13 cellular contexts compared by ENCODE assay signal in the genomic region with DNA sequence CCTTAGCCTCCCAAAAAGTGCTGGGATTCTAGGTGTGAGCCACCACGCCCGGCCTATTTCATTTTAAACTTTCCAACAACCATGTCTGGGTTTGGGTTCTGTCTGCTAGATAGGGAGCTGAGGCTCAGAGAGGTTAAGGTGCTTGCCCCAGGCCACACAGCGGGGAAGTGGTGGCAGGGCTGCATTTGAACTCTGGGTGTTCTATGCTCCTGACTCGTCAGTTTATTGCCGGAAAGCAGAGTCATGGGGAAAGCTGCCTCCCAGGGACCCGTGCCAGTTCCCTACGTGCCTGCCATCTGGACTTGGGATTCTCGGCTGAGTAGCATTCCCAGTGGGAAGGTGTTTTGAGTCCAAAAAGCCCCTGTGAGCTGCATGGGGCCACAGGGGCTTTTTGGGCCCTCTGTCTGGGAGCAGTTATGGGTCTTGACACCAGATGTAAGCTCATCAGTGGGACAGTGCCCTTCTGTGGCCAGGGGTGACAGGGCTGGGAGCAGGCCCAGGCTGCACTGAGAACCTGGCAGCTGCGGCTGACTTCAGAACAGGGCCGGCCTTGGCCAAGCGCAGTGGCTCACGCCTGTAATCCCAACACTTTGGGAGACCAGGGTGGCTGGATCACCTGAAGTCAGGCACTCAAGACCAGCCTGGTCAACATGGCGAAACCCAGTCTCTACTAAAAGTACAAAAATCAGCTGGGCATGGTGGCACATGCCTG. TPM values are rescaled to one million over a fixed set of nuclear protein-coding genes. Genes with fewer than 3 reads are reported as not detected.
DNase-seq lines count a peak whose midpoint lies in the region; ATAC-seq, FAIRE-seq and TF ChIP-seq lines count a peak whose summit lies in the region.
"Had no signal": no experiment of that assay in that cellular context is flagged by ENCODE, and none has a peak within 500 bp of the region (broad histone marks: within the 10 kb centered on the region; RNA-seq: fewer than 3 reads in every experiment).

No MANE protein-coding gene starts in this region.

- no peak overlapping the region for H2AK5ac ChIP-seq in trophoblast cell (ENCODE audit: low read length)

- H4K12ac ChIP-seq in trophoblast cell (ENCODE audit: low read depth, low read length) = no peak overlapping the region

- no peak for FAIRE-seq in GM12892 (lab: Jason Lieb, UNC)

- no peaks in the 10 kb centered on the region for H3K79me1 ChIP-seq in trophoblast cell (ENCODE audit: low read length)

- ATAC-seq in effector memory CD8-positive, alpha-beta T cell (replicated peaks) = no peak
- no peak for ATAC-seq in HG02885 (IDR thresholded peaks at IDR 0.05; ENCODE audit: poor library complexity, unreplicated experiment)
- ATAC-seq: activated CD4-positive, CD25-positive, alpha-beta regulatory T cell treated with anti-CD3 and anti-CD28 coated beads, Interleukin-2, amount 50 U/mL, for 24 hours had no signal

- H3K9ac ChIP-seq in trophoblast cell (ENCODE audit: low read length) = no peak overlapping the region

- H3K9me3 ChIP-seq in trophoblast cell (ENCODE audit: insufficient read depth, low read depth, low read length) = peaks cover 2% of the 10 kb centered on the region

- intact Hi-C loops in cardiac septum (cut with DNase I) = no loop called here

- no peak overlapping the region for H3K4ac ChIP-seq in trophoblast cell (ENCODE audit: low read depth, low read length)

- no peaks in the 10 kb centered on the region for H3K27me3 ChIP-seq in trophoblast cell (ENCODE audit: insufficient read depth, low read length)
- H3K27me3 ChIP-seq: breast epithelium had no signal

- peaks cover 17 to 27% of the 10 kb centered on the region in 2 experiments for H3K36me3 ChIP-seq in trophoblast cell (ENCODE audit: control insufficient read depth in 1 of 2, insufficient read depth in 2 of 2, low read length in 2 of 2)
- H3K36me3 ChIP-seq: breast epithelium had no signal

- peak overlapping the region in 1 of 2 donors; percentile 38 for H3K27ac Mint-ChIP-seq in effector memory CD8-positive, alpha-beta T cell
- H3K27ac Mint-ChIP-seq: activated T-helper 1 cell treated with anti-CD3 and anti-CD28 coated beads, Interleukin-12 subunit alpha, Interleukin-12 subunit beta, Interleukin-2, Interleukin-4 antibody, amounts not matched to agents 30 ng/mL and 10 ng/mL and 1 ng/mL, durations not matched to agents 14 hours and 24 hours and 36 hours had no signal

- no peaks in the 10 kb centered on the region for H3K79me2 ChIP-seq in trophoblast cell (ENCODE audit: control insufficient read depth, insufficient read depth, low read length, poor library complexity)

- H3K4me2 ChIP-seq in trophoblast cell (ENCODE audit: low read length) = no peak overlapping the region

- no peak overlapping the region for H3K27ac ChIP-seq in trophoblast cell (ENCODE audit: low read depth, low read length)
- H3K27ac ChIP-seq: breast epithelium had no signal

- H3K4me3 ChIP-seq in trophoblast cell (ENCODE audit: low read depth, low read length) = no peak overlapping the region
- H3K4me3 ChIP-seq: breast epithelium had no signal

- peaks cover 8 to 11% of the 10 kb centered on the region in 2 donors for H3K4me1 Mint-ChIP-seq in effector memory CD8-positive, alpha-beta T cell (ENCODE audit: low read depth in 2 of 2)

- H3K4me3 Mint-ChIP-seq in effector memory CD8-positive, alpha-beta T cell = no peak overlapping the region
- H3K4me3 Mint-ChIP-seq: activated T-helper 1 cell treated with anti-CD3 and anti-CD28 coated beads, Interleukin-12 subunit alpha, Interleukin-12 subunit beta, Interleukin-2, Interleukin-4 antibody, amounts not matched to agents 30 ng/mL and 10 ng/mL and 1 ng/mL, durations not matched to agents 14 hours and 24 hours and 36 hours had no signal

- no peaks in the 10 kb centered on the region for H3K4me1 ChIP-seq in trophoblast cell (ENCODE audit: control insufficient read depth in 1 of 2, insufficient read depth in 2 of 2, low read length in 2 of 2)
- H3K4me1 ChIP-seq: breast epithelium had no signal

- peaks cover 25% of the 10 kb centered on the region for H3K36me3 Mint-ChIP-seq in effector memory CD8-positive, alpha-beta T cell (ENCODE audit: insufficient read depth)

- no peaks in the 10 kb centered on the region for H3K9me3 Mint-ChIP-seq in effector memory CD8-positive, alpha-beta T cell

- DNase-seq in DMS 273 treated with DMSO at 0.1 percent for 48 hours (lab: John Stamatoyannopoulos, UW) (peak; percentile 50), NCI-H446 treated with DMSO at 0.1 percent for 48 hours (lab: John Stamatoyannopoulos, UW) (peak; percentile 82), cardiac septum (ENCODE audit: low spot score) (peak; percentile 76), trophoblast cell (no peak), GM12892 (ENCODE audit: insufficient read length) (no peak), NCI-H2227 treated with DMSO at 0.1 percent for 48 hours (lab: John Stamatoyannopoulos, UW) (no peak)
- DNase-seq in effector memory CD8-positive, alpha-beta T cell = no peak
- DNase-seq: CD4-positive, CD25-positive, alpha-beta regulatory T cell; stimulated activated naive CD4-positive, alpha-beta T cell had no signal

- H3K18ac ChIP-seq in trophoblast cell (ENCODE audit: low read length) = peak overlapping the region; percentile 17

- H2AFZ ChIP-seq in trophoblast cell (ENCODE audit: insufficient read depth, low read length, poor library complexity) = no peak overlapping the region

- no peak overlapping the region for H3K23ac ChIP-seq in trophoblast cell (ENCODE audit: low read length)

- no CpG with 5 or more reads among the region's 13 CpGs for WGBS in trophoblast cell (ENCODE audit: extremely low coverage, insufficient coverage, insufficient read length)

- no peak overlapping the region for H2BK12ac ChIP-seq in trophoblast cell (ENCODE audit: low read length)

- H4K91ac ChIP-seq in trophoblast cell (ENCODE audit: low read depth, low read length) = no peak overlapping the region

- H3K27me3 Mint-ChIP-seq in effector memory CD8-positive, alpha-beta T cell = no peaks in the 10 kb centered on the region
- H3K27me3 Mint-ChIP-seq: CD4-positive, CD25-positive, alpha-beta regulatory T cell had no signal

- no peak for TF ChIP-seq POLR2A in GM12892 (IDR thresholded peaks at IDR 0.05; ENCODE audit: low read depth, low read length)

- H2BK120ac ChIP-seq in trophoblast cell (ENCODE audit: insufficient read depth, low read length, poor library complexity) = no peak overlapping the region

- H2BK5ac ChIP-seq in trophoblast cell (ENCODE audit: low read depth, low read length, poor library complexity) = no peak overlapping the region

- H4K8ac ChIP-seq in trophoblast cell (ENCODE audit: low read depth, low read length) = no peak overlapping the region

- no peak overlapping the region for H3K14ac ChIP-seq in trophoblast cell (ENCODE audit: low read length)

RNA-seq across cellular contexts. Expression of a gene that starts 10.9 kb away (rescaled TPM):
- 13.4 TPM for total RNA-seq in cardiac septum
- polyA plus RNA-seq in trophoblast cell (2013) = 8.6 and 8.7 TPM in 2 replicates
- polyA plus RNA-seq in GM12892 (2012; ENCODE audit: missing spikeins) = 0.66 TPM

RNA-seq across cellular contexts. Expression of a gene that starts 32.8 kb away (rescaled TPM):
- total RNA-seq in cardiac septum = not detected
- polyA plus RNA-seq in trophoblast cell (2013) = not detected in 2 replicates
- polyA plus RNA-seq in GM12892 (2012; ENCODE audit: missing spikeins) = not detected
- total RNA-seq: activated T-helper 1 cell treated with anti-CD3 and anti-CD28 coated beads, Interleukin-12 subunit alpha, Interleukin-12 subunit beta, Interleukin-2, Interleukin-4 antibody, amounts not matched to agents 30 ng/mL and 10 ng/mL and 1 ng/mL, durations not matched to agents 14 hours and 24 hours and 36 hours; breast epithelium; CD4-positive, CD25-positive, alpha-beta regulatory T cell had no signal

RNA-seq across cellular contexts. Expression of a gene that starts 36.4 kb away (rescaled TPM):
- 3.0 TPM for total RNA-seq in cardiac septum
- 2.5 and 2.6 TPM in 2 replicates for polyA plus RNA-seq in trophoblast cell (2013)
- 6.5 TPM for polyA plus RNA-seq in GM12892 (2012; ENCODE audit: missing spikeins)

RNA-seq across cellular contexts. Expression of a gene that starts 42.9 kb away (rescaled TPM):
- 17.0 TPM for total RNA-seq in cardiac septum
- polyA plus RNA-seq in trophoblast cell (2013) = 28.8 and 29.9 TPM in 2 replicates
- polyA plus RNA-seq in GM12892 (2012; ENCODE audit: missing spikeins) = 17.4 TPM

RNA-seq across cellular contexts. Expression of a gene that starts 57.0 kb away (rescaled TPM):
- total RNA-seq in cardiac septum = 3.5 TPM
- 0.47 and 0.49 TPM in 2 replicates for polyA plus RNA-seq in trophoblast cell (2013)
- polyA plus RNA-seq in GM12892 (2012; ENCODE audit: missing spikeins) = 0.61 TPM
- total RNA-seq: activated T-helper 1 cell treated with anti-CD3 and anti-CD28 coated beads, Interleukin-12 subunit alpha, Interleukin-12 subunit beta, Interleukin-2, Interleukin-4 antibody, amounts not matched to agents 30 ng/mL and 10 ng/mL and 1 ng/mL, durations not matched to agents 14 hours and 24 hours and 36 hours; CD4-positive, CD25-positive, alpha-beta regulatory T cell had no signal

Comparison
In these comparisons a context has a peak if more than half of its experiments do, and no peak if none do; other contexts are left out.
1. DNase-seq: peak in DMS 273 treated with DMSO at 0.1 percent for 48 hours (single experiment), NCI-H446 treated with DMSO at 0.1 percent for 48 hours (single experiment) and cardiac septum (single experiment); none in trophoblast cell (0 of 2), GM12892 (single experiment), effector memory CD8-positive, alpha-beta T cell (0 of 3) and NCI-H2227 treated with DMSO at 0.1 percent for 48 hours (single experiment).